1 cellular context compared by ENCODE assay signal in genomic region chr17:78351449-78352006, GRCh38.
TF ChIP-seq lines count a peak whose summit lies in the region.

No MANE protein-coding gene starts in this region.

TF ChIP-seq in HepG2, 621 proteins besides CTCF, POLR2A, EP300 and RAD21 (continued from another document and continues in another):
- TF ChIP-seq, protein P1, sequence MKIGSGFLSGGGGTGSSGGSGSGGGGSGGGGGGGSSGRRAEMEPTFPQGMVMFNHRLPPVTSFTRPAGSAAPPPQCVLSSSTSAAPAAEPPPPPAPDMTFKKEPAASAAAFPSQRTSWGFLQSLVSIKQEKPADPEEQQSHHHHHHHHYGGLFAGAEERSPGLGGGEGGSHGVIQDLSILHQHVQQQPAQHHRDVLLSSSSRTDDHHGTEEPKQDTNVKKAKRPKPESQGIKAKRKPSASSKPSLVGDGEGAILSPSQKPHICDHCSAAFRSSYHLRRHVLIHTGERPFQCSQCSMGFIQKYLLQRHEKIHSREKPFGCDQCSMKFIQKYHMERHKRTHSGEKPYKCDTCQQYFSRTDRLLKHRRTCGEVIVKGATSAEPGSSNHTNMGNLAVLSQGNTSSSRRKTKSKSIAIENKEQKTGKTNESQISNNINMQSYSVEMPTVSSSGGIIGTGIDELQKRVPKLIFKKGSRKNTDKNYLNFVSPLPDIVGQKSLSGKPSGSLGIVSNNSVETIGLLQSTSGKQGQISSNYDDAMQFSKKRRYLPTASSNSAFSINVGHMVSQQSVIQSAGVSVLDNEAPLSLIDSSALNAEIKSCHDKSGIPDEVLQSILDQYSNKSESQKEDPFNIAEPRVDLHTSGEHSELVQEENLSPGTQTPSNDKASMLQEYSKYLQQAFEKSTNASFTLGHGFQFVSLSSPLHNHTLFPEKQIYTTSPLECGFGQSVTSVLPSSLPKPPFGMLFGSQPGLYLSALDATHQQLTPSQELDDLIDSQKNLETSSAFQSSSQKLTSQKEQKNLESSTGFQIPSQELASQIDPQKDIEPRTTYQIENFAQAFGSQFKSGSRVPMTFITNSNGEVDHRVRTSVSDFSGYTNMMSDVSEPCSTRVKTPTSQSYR (CRISPR knock-in tag; IDR thresholded peaks at IDR 0.05; ENCODE audit: borderline replicate concordance) = peak; percentile 98
- TF ChIP-seq ZNF317 (CRISPR knock-in tag; IDR thresholded peaks at IDR 0.05) (no peak), NFYB (CRISPR knock-in tag; IDR thresholded peaks at IDR 0.05) (no peak), ZBTB10 (CRISPR knock-in tag; IDR thresholded peaks at IDR 0.05; ENCODE audit: borderline replicate concordance) (no peak), ZNF800 (CRISPR knock-in tag; IDR thresholded peaks at IDR 0.05) (no peak), ZNF331 (CRISPR knock-in tag; IDR thresholded peaks at IDR 0.05) (no peak), CBFB (CRISPR knock-in tag; IDR thresholded peaks at IDR 0.05) (no peak), ZNF768 (CRISPR knock-in tag; IDR thresholded peaks at IDR 0.05) (peak; percentile 56; the same call in 1 of the 2 replicates), MYPOP (CRISPR knock-in tag; IDR thresholded peaks at IDR 0.05) (peak; percentile 34; the same call in 1 of the 2 replicates), ZNF576 (CRISPR knock-in tag; IDR thresholded peaks at IDR 0.05) (no peak), THAP9 (CRISPR knock-in tag; IDR thresholded peaks at IDR 0.05; ENCODE audit: borderline replicate concordance) (no peak), MYNN (CRISPR knock-in tag; IDR thresholded peaks at IDR 0.05; ENCODE audit: low read depth) (no peak), EZH2 (conservative IDR thresholded peaks at IDR 0.05; ENCODE audit: low read depth, low read length) (no peak), NR1H2 (CRISPR knock-in tag; IDR thresholded peaks at IDR 0.05; ENCODE audit: borderline replicate concordance, low read depth) (no peak), ZNF496 (CRISPR knock-in tag; IDR thresholded peaks at IDR 0.05; ENCODE audit: insufficient replicate concordance) (no peak), ZNF7 (CRISPR knock-in tag; IDR thresholded peaks at IDR 0.05) (no peak)
- TF ChIP-seq, protein P2, sequence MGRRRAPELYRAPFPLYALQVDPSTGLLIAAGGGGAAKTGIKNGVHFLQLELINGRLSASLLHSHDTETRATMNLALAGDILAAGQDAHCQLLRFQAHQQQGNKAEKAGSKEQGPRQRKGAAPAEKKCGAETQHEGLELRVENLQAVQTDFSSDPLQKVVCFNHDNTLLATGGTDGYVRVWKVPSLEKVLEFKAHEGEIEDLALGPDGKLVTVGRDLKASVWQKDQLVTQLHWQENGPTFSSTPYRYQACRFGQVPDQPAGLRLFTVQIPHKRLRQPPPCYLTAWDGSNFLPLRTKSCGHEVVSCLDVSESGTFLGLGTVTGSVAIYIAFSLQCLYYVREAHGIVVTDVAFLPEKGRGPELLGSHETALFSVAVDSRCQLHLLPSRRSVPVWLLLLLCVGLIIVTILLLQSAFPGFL (CRISPR knock-in tag; IDR thresholded peaks at IDR 0.05) = no peak
- TF ChIP-seq, protein P3, sequence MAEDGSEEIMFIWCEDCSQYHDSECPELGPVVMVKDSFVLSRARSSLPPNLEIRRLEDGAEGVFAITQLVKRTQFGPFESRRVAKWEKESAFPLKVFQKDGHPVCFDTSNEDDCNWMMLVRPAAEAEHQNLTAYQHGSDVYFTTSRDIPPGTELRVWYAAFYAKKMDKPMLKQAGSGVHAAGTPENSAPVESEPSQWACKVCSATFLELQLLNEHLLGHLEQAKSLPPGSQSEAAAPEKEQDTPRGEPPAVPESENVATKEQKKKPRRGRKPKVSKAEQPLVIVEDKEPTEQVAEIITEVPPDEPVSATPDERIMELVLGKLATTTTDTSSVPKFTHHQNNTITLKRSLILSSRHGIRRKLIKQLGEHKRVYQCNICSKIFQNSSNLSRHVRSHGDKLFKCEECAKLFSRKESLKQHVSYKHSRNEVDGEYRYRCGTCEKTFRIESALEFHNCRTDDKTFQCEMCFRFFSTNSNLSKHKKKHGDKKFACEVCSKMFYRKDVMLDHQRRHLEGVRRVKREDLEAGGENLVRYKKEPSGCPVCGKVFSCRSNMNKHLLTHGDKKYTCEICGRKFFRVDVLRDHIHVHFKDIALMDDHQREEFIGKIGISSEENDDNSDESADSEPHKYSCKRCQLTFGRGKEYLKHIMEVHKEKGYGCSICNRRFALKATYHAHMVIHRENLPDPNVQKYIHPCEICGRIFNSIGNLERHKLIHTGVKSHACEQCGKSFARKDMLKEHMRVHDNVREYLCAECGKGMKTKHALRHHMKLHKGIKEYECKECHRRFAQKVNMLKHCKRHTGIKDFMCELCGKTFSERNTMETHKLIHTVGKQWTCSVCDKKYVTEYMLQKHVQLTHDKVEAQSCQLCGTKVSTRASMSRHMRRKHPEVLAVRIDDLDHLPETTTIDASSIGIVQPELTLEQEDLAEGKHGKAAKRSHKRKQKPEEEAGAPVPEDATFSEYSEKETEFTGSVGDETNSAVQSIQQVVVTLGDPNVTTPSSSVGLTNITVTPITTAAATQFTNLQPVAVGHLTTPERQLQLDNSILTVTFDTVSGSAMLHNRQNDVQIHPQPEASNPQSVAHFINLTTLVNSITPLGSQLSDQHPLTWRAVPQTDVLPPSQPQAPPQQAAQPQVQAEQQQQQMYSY (CRISPR knock-in tag; IDR thresholded peaks at IDR 0.05) = no peak
- TF ChIP-seq, protein P4, sequence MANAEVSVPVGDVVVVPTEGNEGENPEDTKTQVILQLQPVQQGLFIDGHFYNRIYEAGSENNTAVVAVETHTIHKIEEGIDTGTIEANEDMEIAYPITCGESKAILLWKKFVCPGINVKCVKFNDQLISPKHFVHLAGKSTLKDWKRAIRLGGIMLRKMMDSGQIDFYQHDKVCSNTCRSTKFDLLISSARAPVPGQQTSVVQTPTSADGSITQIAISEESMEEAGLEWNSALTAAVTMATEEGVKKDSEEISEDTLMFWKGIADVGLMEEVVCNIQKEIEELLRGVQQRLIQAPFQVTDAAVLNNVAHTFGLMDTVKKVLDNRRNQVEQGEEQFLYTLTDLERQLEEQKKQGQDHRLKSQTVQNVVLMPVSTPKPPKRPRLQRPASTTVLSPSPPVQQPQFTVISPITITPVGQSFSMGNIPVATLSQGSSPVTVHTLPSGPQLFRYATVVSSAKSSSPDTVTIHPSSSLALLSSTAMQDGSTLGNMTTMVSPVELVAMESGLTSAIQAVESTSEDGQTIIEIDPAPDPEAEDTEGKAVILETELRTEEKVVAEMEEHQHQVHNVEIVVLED (CRISPR knock-in tag; IDR thresholded peaks at IDR 0.05; ENCODE audit: borderline replicate concordance) = no peak
- TF ChIP-seq, protein P5, sequence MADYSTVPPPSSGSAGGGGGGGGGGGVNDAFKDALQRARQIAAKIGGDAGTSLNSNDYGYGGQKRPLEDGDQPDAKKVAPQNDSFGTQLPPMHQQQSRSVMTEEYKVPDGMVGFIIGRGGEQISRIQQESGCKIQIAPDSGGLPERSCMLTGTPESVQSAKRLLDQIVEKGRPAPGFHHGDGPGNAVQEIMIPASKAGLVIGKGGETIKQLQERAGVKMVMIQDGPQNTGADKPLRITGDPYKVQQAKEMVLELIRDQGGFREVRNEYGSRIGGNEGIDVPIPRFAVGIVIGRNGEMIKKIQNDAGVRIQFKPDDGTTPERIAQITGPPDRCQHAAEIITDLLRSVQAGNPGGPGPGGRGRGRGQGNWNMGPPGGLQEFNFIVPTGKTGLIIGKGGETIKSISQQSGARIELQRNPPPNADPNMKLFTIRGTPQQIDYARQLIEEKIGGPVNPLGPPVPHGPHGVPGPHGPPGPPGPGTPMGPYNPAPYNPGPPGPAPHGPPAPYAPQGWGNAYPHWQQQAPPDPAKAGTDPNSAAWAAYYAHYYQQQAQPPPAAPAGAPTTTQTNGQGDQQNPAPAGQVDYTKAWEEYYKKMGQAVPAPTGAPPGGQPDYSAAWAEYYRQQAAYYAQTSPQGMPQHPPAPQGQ (CRISPR knock-in tag; IDR thresholded peaks at IDR 0.05; ENCODE audit: borderline replicate concordance) = no peak
- TF ChIP-seq, protein P6, sequence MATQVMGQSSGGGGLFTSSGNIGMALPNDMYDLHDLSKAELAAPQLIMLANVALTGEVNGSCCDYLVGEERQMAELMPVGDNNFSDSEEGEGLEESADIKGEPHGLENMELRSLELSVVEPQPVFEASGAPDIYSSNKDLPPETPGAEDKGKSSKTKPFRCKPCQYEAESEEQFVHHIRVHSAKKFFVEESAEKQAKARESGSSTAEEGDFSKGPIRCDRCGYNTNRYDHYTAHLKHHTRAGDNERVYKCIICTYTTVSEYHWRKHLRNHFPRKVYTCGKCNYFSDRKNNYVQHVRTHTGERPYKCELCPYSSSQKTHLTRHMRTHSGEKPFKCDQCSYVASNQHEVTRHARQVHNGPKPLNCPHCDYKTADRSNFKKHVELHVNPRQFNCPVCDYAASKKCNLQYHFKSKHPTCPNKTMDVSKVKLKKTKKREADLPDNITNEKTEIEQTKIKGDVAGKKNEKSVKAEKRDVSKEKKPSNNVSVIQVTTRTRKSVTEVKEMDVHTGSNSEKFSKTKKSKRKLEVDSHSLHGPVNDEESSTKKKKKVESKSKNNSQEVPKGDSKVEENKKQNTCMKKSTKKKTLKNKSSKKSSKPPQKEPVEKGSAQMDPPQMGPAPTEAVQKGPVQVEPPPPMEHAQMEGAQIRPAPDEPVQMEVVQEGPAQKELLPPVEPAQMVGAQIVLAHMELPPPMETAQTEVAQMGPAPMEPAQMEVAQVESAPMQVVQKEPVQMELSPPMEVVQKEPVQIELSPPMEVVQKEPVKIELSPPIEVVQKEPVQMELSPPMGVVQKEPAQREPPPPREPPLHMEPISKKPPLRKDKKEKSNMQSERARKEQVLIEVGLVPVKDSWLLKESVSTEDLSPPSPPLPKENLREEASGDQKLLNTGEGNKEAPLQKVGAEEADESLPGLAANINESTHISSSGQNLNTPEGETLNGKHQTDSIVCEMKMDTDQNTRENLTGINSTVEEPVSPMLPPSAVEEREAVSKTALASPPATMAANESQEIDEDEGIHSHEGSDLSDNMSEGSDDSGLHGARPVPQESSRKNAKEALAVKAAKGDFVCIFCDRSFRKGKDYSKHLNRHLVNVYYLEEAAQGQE (IDR thresholded peaks at IDR 0.05; ENCODE audit: borderline replicate concordance in 1 of 2, low read depth in 1 of 2, low read length in 2 of 2) = no peak
